ENCODE assay signal across 8 cellular contexts in the genomic region with DNA sequence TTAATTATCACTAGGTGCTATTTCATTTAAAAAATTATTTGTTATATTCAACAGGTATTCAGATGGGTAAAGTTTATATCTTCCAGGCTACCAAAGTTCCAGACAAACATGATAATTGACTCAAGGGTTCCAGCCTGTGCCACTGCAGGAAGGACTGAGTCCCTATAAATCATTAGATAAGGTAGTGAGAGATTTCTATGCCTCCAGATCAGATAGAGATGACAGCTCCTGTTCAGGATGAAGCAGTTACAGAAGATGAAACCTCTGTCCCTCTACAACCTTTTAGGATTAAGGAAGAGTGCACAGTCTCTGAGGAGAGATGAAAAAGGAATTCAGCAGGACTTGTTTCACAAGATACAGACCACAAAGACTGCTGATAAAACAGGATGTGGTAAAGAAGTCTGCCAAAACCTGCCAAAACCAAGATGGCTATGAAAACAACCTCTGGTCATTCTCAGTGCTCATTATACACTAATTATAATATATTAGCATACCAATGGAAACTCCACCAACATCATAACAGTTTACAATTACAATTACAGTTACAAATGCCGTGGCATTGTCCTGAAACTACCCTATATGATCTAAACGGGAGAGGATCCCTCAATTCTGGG.
A peak's percentile ranks its signal among the peaks of the same experiment; 100 is the strongest.
DNase-seq lines count a peak whose midpoint lies in the region; TF ChIP-seq lines count a peak whose summit lies in the region.

No MANE protein-coding gene starts in this region.

- no peak for TF ChIP-seq CTCF in fibroblast of villous mesenchyme (IDR thresholded peaks at IDR 0.05; ENCODE audit: insufficient read depth, low read depth, low read length)

- peak; percentile 50 for DNase-seq in Daoy (ENCODE audit: low read depth)
- DNase-seq in H4 (ENCODE audit: low spot score) = peak; percentile 89
- peak; percentile 90 for DNase-seq in OCI-M1 (lab: John Stamatoyannopoulos, UW)
- peak; percentile 82 for DNase-seq in fibroblast of villous mesenchyme (ENCODE audit: low read depth)
- no peak for DNase-seq in DMS153 treated with DMSO at 0.1 percent for 48 hours (lab: John Stamatoyannopoulos, UW; ENCODE audit: unreplicated experiment)
- no peak for DNase-seq in stimulated activated CD4-positive, alpha-beta T cell treated with anti-CD3 and anti-CD28 coated beads, Interleukin-4, amount 100 ng/mL, for 4 hours
- DNase-seq in amygdala (lab: John Stamatoyannopoulos, UW) = no peak
- no peak for DNase-seq in activated gamma-delta T cell (lab: John Stamatoyannopoulos, UW)

- no peak overlapping the region for H3K4me3 ChIP-seq in fibroblast of villous mesenchyme (ENCODE audit: low read depth, low read length)

Comparison
In these comparisons a context has a peak if more than half of its experiments do, and no peak if none do; other contexts are left out.
1. DNase-seq: peak in Daoy (single experiment), H4 (single experiment), OCI-M1 (single experiment) and fibroblast of villous mesenchyme (single experiment); none in DMS153 treated with DMSO at 0.1 percent for 48 hours (single experiment), stimulated activated CD4-positive, alpha-beta T cell treated with anti-CD3 and anti-CD28 coated beads, Interleukin-4, amount 100 ng/mL, for 4 hours (0 of 2), amygdala (0 of 56) and activated gamma-delta T cell (single experiment).